In the genomic region with DNA sequence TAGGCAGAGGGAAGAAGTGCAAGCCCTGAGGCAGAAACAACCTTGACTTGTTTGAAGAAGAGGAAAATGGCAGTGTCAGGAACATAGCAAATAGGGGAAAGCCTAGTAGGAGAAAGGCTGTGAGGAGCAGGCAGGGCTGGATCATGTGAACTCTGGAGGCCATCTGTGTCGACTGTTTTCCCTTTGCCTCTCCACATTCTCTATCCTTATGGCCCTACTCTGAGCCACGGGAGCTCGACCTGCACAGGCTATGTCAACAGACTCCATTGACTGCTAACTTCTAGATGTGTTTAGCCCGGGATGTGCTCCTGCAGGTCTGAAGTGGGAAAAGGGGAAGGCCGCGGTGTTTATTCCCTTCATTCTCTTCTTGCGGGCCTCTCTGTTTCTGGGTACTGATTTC, we compare ENCODE assay signal across 26 cellular contexts. TPM values are rescaled to one million over a fixed set of nuclear protein-coding genes. Genes with fewer than 3 reads are reported as not detected.
A peak's percentile ranks its signal among the peaks of the same experiment; 100 is the strongest.
DNase-seq lines count a peak whose midpoint lies in the region; ATAC-seq, FAIRE-seq and TF ChIP-seq lines count a peak whose summit lies in the region.
"Had no signal": no experiment of that assay in that cellular context is flagged by ENCODE, and none has a peak within 500 bp of the region (broad histone marks: within the 10 kb centered on the region; RNA-seq: fewer than 3 reads in every experiment).

No MANE protein-coding gene starts in this region.

- no peak overlapping the region for H3K23ac ChIP-seq in mesendoderm (ENCODE audit: low read length)

- no peaks in the 10 kb centered on the region for H3K27me3 Mint-ChIP-seq in astrocyte (ENCODE audit: low read depth, unreplicated experiment)
- H3K27me3 Mint-ChIP-seq: B cell, IgD-negative memory B cell had no signal

- H4K5ac ChIP-seq in mesendoderm (ENCODE audit: low read length) = no peak overlapping the region

- H3K9me3 ChIP-seq in astrocyte (ENCODE audit: insufficient read depth, low read depth, low read length) (no peaks in the 10 kb centered on the region), left lung (no peaks in the 10 kb centered on the region), Peyer's patch (no peaks in the 10 kb centered on the region)
- H3K9me3 ChIP-seq: SJCRH30 had no signal

- H3K27ac ChIP-seq in astrocyte (ENCODE audit: low read depth, low read length) = no peak overlapping the region
- H3K27ac ChIP-seq in mesendoderm (ENCODE audit: low read depth, low read length) = no peak overlapping the region
- H3K27ac ChIP-seq in left lung = no peak overlapping the region
- no peak overlapping the region for H3K27ac ChIP-seq in Peyer's patch
- H3K27ac ChIP-seq: 22Rv1, SJCRH30 had no signal

- H3K4ac ChIP-seq in mesendoderm (ENCODE audit: low read depth, low read length) = no peak overlapping the region

- H2AFZ ChIP-seq in astrocyte (ENCODE audit: low read depth, low read length) = no peak overlapping the region

- peaks cover 2% of the 10 kb centered on the region for H3K36me3 Mint-ChIP-seq in astrocyte (ENCODE audit: low read depth, unreplicated experiment)
- H3K36me3 Mint-ChIP-seq: CD14-positive monocyte, IgD-negative memory B cell had no signal

- H3K4me1 Mint-ChIP-seq in astrocyte (ENCODE audit: low read depth, unreplicated experiment) = peaks cover 26% of the 10 kb centered on the region
- H3K4me1 Mint-ChIP-seq: B cell, IgD-negative memory B cell had no signal

- H3K4me3 ChIP-seq in astrocyte (ENCODE audit: insufficient read depth, low read depth, low read length) (no peak overlapping the region), mesendoderm (ENCODE audit: low read length) (no peak overlapping the region), left lung (no peak overlapping the region), Peyer's patch (no peak overlapping the region)
- H3K4me3 ChIP-seq: GM12878, SJCRH30 had no signal

- H4K20me1 ChIP-seq in astrocyte (ENCODE audit: insufficient read depth, low read length) = no peaks in the 10 kb centered on the region

- DNase-seq in DMS 273 (lab: John Stamatoyannopoulos, UW; ENCODE audit: unreplicated experiment) = peak; percentile 44
- DNase-seq in DMS 273 treated with DMSO at 0.1 percent for 48 hours (lab: John Stamatoyannopoulos, UW) = no peak
- no peak for DNase-seq in astrocyte (ENCODE audit: low read depth)
- DNase-seq in mesendoderm = no peak
- DNase-seq in occipital lobe (lab: John Stamatoyannopoulos, UW) = no peak
- DNase-seq in left lung = no peak
- DNase-seq in Peyer's patch = no peak
- no peak for DNase-seq in sciatic nerve (ENCODE audit: low spot score)
- DNase-seq: GDM1, Karpas-422, NCI-H1092 treated with DMSO at 0.1 percent for 48 hours, NCI-H1436, NCI-H187 treated with DMSO at 0.1 percent for 48 hours, NCI-H2171 treated with DMSO at 0.1 percent for 48 hours, NCI-H345, NCI-H524, NCI-H774 had no signal

- H3K27me3 ChIP-seq in astrocyte (ENCODE audit: insufficient read depth, low read length) (peaks cover 6% of the 10 kb centered on the region), mesendoderm (ENCODE audit: insufficient read depth, low read length, poor library complexity) (no peaks in the 10 kb centered on the region), left lung (no peaks in the 10 kb centered on the region), Peyer's patch (no peaks in the 10 kb centered on the region)
- H3K27me3 ChIP-seq: SJCRH30 had no signal

- no CpG with 5 or more reads among the region's 7 CpGs for WGBS in mesendoderm (ENCODE audit: extremely low coverage, insufficient coverage, low lambda C conversion rate)

- H3K4me2 ChIP-seq in astrocyte (ENCODE audit: low read length) = peak overlapping the region; percentile 10
- no peak overlapping the region for H3K4me2 ChIP-seq in mesendoderm (ENCODE audit: low read length)

- ATAC-seq in left lung (no peak), sciatic nerve (no peak)
- ATAC-seq: GM12878, Right ventricle myocardium inferior had no signal

- FAIRE-seq in astrocyte (lab: Jason Lieb, UNC) = no peak
- FAIRE-seq: D721Med, GM12878, H1 had no signal

- H3K36me3 ChIP-seq in astrocyte (ENCODE audit: insufficient read depth, low read length) (no peaks in the 10 kb centered on the region), mesendoderm (ENCODE audit: control insufficient read depth, insufficient read depth, low read length) (no peaks in the 10 kb centered on the region), left lung (no peaks in the 10 kb centered on the region), Peyer's patch (no peaks in the 10 kb centered on the region)
- H3K36me3 ChIP-seq: SJCRH30 had no signal

- peak overlapping the region; percentile 77 for H3K27ac Mint-ChIP-seq in astrocyte (ENCODE audit: unreplicated experiment)
- H3K27ac Mint-ChIP-seq: B cell, CD14-positive monocyte had no signal

- no peak overlapping the region for H2BK120ac ChIP-seq in mesendoderm (ENCODE audit: low read depth, low read length)

- H3K9ac ChIP-seq in astrocyte (ENCODE audit: low read length) (no peak overlapping the region), mesendoderm (ENCODE audit: low read length) (no peak overlapping the region)

- no peak for TF ChIP-seq POLR2A in Peyer's patch (IDR thresholded peaks at IDR 0.05)

- no peak overlapping the region for H2BK5ac ChIP-seq in mesendoderm (ENCODE audit: low read length)

- peak overlapping the region; percentile 34 for H3K18ac ChIP-seq in mesendoderm (ENCODE audit: low read length)

- no peak overlapping the region for H3K56ac ChIP-seq in mesendoderm (ENCODE audit: low read length)

- intact Hi-C loops in left lung (cut with DNase I) = no loop called here
- intact Hi-C loops in sciatic nerve (cut with DNase I) = no loop called here

- no peak overlapping the region for H2AK5ac ChIP-seq in mesendoderm (ENCODE audit: low read length)

- H2BK15ac ChIP-seq in mesendoderm (replicated peaks; ENCODE audit: low read depth) = no peak overlapping the region

- H3K4me3 Mint-ChIP-seq in astrocyte (ENCODE audit: unreplicated experiment) = no peak overlapping the region
- H3K4me3 Mint-ChIP-seq: B cell, CD14-positive monocyte, IgD-negative memory B cell had no signal

- TF ChIP-seq CTCF in astrocyte (IDR thresholded peaks at IDR 0.05; ENCODE audit: insufficient read depth, low read depth, low read length) = no peak
- TF ChIP-seq CTCF in left lung (IDR thresholded peaks at IDR 0.05) = no peak
- TF ChIP-seq CTCF in Peyer's patch (IDR thresholded peaks at IDR 0.05) = no peak

- no peaks in the 10 kb centered on the region for H3K9me3 Mint-ChIP-seq in astrocyte (ENCODE audit: unreplicated experiment)
- H3K9me3 Mint-ChIP-seq: CD14-positive monocyte had no signal

- H4K8ac ChIP-seq in mesendoderm (ENCODE audit: low read depth, low read length) = no peak overlapping the region

- H3K79me1 ChIP-seq in mesendoderm (ENCODE audit: low read length) = no peaks in the 10 kb centered on the region

- H3K79me2 ChIP-seq in astrocyte (ENCODE audit: insufficient read depth, low read length) (no peaks in the 10 kb centered on the region), mesendoderm (ENCODE audit: control insufficient read depth, insufficient read depth, low read length) (no peaks in the 10 kb centered on the region)

- H3K4me1 ChIP-seq in astrocyte (ENCODE audit: insufficient read depth, low read length) = peaks cover 16% of the 10 kb centered on the region
- H3K4me1 ChIP-seq in mesendoderm (ENCODE audit: control insufficient read depth, low read depth, low read length) = peaks cover 7% of the 10 kb centered on the region
- peaks cover 0 to 3% of the 10 kb centered on the region in 2 donors for H3K4me1 ChIP-seq in left lung
- H3K4me1 ChIP-seq in Peyer's patch = no peaks in the 10 kb centered on the region

RNA-seq across cellular contexts. Expression of a gene that starts 35.2 kb away (rescaled TPM):
- total RNA-seq in astrocyte (13.3 and 24.5 TPM in 2 replicates), occipital lobe (9.7 TPM), left lung (1 to 10 TPM; 1.3 to 4.5 TPM), Peyer's patch (10 to 100 TPM; 14.0 to 82.9 (median 56.2) TPM), sciatic nerve (10.9 TPM)
- 24.2 TPM for polyA plus RNA-seq in mesendoderm (2013, experiment 1 of 2)
- 24.5 TPM for polyA plus RNA-seq in mesendoderm (2013, experiment 2 of 2)
